In genomic region chr2:38508311-38509039, GRCh38 we compare ENCODE assay signal across 7 cellular contexts.
DNase-seq lines count a peak whose midpoint lies in the region; ATAC-seq and TF ChIP-seq lines count a peak whose summit lies in the region.

No MANE protein-coding gene starts in this region.

- peak; percentile 77 for DNase-seq in GM13977 (ENCODE audit: low spot score)
- peak; percentile 92 for DNase-seq in NOMO-1 treated with DMSO at 0.1 percent for 48 hours (lab: John Stamatoyannopoulos, UW; ENCODE audit: unreplicated experiment)
- peak; percentile 55 to 63 for DNase-seq in activated CD8-positive, alpha-beta memory T cell treated with anti-CD3 and anti-CD28 coated beads for 4 hours (ENCODE audit: low read depth in 2 of 2)
- peak; percentile 24 for DNase-seq in epithelial cell of prostate (ENCODE audit: low read depth, low spot score)
- peak; percentile 80 for DNase-seq in myocyte (ENCODE audit: low read depth)
- peak; percentile 62 for DNase-seq in stimulated activated CD8-positive, alpha-beta memory T cell treated with anti-CD3 and anti-CD28 coated beads, Interleukin-7, amount 100 ng/mL, for 24 hours (ENCODE audit: low read depth)

- in situ Hi-C loops in GM13977 (cut with MboI; ENCODE audit: low pct_unique_long_range_greater_than_20kb, low sequenced_read_pairs, unreplicated experiment): loop anchor here (10.0 to 25.0 kb wide), 2 partner anchors 194 to 521 kb away; no protein-coding TSS in a partner anchor

- no peak overlapping the region for H3K27ac ChIP-seq in epithelial cell of prostate

- peak; percentile 88 for TF ChIP-seq CTCF in GM13977 (IDR thresholded peaks at IDR 0.05; ENCODE audit: extremely low read depth, insufficient read depth, missing control alignments)

- ATAC-seq in HG03469 (IDR thresholded peaks at IDR 0.05; ENCODE audit: unreplicated experiment): peak; percentile 64

Comparison
In these comparisons a context has a peak if more than half of its experiments do, and no peak if none do; other contexts are left out.
1. DNase-seq: peak in every context shown above with its lines; median percentile 92 in NOMO-1 treated with DMSO at 0.1 percent for 48 hours; 80 in myocyte; 77 in GM13977; 62 in stimulated activated CD8-positive, alpha-beta memory T cell treated with anti-CD3 and anti-CD28 coated beads, Interleukin-7, amount 100 ng/mL, for 24 hours; 59 in activated CD8-positive, alpha-beta memory T cell treated with anti-CD3 and anti-CD28 coated beads for 4 hours; 24 in epithelial cell of prostate.